Comparison of ENCODE assay signal across 3 cellular contexts in the genomic region with DNA sequence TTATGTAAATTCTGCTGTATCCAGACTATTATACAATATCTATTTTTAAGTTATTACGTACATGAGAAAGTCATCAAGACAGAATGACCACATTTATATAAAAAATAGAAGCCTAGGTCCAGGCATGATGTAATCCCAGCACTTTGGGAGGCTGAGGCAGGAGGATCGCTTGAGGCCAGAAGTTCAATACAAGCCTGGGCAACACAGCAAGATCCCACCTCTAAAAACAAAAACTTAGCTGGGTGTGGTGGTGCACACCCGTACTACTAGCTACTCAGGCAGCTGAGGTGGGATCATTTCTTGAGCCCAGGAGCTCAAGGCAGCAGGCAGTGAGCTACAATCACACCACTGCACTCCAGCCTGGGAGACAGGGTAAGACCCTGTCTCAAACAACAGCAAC.
A peak's percentile ranks its signal among the peaks of the same experiment; 100 is the strongest.
TF ChIP-seq lines count a peak whose summit lies in the region.

No MANE protein-coding gene starts in this region.

TF ChIP-seq in HepG2, 621 proteins besides CTCF, POLR2A, EP300 and RAD21:
- peak; percentile 79 for TF ChIP-seq ZNF121 (CRISPR knock-in tag; IDR thresholded peaks at IDR 0.05)
- TF ChIP-seq, protein P1, sequence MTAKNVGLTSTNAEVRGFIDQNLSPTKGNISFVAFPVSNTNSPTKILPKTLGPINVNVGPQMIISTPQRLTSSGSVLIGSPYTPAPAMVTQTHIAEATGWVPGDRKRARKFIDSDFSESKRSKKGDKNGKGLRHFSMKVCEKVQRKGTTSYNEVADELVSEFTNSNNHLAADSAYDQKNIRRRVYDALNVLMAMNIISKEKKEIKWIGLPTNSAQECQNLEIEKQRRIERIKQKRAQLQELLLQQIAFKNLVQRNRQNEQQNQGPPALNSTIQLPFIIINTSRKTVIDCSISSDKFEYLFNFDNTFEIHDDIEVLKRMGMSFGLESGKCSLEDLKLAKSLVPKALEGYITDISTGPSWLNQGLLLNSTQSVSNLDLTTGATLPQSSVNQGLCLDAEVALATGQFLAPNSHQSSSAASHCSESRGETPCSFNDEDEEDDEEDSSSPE (CRISPR knock-in tag; IDR thresholded peaks at IDR 0.05), result no peak
- TF ChIP-seq, protein P2, sequence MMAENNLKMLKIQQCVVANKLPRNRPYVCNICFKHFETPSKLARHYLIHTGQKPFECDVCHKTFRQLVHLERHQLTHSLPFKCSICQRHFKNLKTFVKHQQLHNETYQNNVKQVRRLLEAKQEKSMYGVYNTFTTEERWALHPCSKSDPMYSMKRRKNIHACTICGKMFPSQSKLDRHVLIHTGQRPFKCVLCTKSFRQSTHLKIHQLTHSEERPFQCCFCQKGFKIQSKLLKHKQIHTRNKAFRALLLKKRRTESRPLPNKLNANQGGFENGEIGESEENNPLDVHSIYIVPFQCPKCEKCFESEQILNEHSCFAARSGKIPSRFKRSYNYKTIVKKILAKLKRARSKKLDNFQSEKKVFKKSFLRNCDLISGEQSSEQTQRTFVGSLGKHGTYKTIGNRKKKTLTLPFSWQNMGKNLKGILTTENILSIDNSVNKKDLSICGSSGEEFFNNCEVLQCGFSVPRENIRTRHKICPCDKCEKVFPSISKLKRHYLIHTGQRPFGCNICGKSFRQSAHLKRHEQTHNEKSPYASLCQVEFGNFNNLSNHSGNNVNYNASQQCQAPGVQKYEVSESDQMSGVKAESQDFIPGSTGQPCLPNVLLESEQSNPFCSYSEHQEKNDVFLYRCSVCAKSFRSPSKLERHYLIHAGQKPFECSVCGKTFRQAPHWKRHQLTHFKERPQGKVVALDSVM (CRISPR knock-in tag; IDR thresholded peaks at IDR 0.05), result 0 out of 2 replicates have a peak, but pooled peaks have one; percentile 33

TF ChIP-seq in HEK293, 187 proteins besides CTCF, POLR2A, EP300 and RAD21:
- TF ChIP-seq ZNF433 (tag by site-specific recombination; IDR thresholded peaks at IDR 0.05; ENCODE audit: low read depth) (no peak), OVOL3 (tag by site-specific recombination; IDR thresholded peaks at IDR 0.05) (no peak), ZNF239 (tag by site-specific recombination; IDR thresholded peaks at IDR 0.05) (no peak), ZXDB (tag by site-specific recombination; IDR thresholded peaks at IDR 0.05) (no peak), ZNF121 (tag by site-specific recombination; IDR thresholded peaks at IDR 0.05) (peak; percentile 92), ZNF19 (tag by site-specific recombination; IDR thresholded peaks at IDR 0.05; ENCODE audit: low read depth) (no peak), ZNF24 (tag by site-specific recombination; IDR thresholded peaks at IDR 0.05) (no peak), ZNF585B (tag by site-specific recombination; IDR thresholded peaks at IDR 0.05) (no peak), WT1 (tag by site-specific recombination; IDR thresholded peaks at IDR 0.05) (no peak)
- TF ChIP-seq, protein P3, sequence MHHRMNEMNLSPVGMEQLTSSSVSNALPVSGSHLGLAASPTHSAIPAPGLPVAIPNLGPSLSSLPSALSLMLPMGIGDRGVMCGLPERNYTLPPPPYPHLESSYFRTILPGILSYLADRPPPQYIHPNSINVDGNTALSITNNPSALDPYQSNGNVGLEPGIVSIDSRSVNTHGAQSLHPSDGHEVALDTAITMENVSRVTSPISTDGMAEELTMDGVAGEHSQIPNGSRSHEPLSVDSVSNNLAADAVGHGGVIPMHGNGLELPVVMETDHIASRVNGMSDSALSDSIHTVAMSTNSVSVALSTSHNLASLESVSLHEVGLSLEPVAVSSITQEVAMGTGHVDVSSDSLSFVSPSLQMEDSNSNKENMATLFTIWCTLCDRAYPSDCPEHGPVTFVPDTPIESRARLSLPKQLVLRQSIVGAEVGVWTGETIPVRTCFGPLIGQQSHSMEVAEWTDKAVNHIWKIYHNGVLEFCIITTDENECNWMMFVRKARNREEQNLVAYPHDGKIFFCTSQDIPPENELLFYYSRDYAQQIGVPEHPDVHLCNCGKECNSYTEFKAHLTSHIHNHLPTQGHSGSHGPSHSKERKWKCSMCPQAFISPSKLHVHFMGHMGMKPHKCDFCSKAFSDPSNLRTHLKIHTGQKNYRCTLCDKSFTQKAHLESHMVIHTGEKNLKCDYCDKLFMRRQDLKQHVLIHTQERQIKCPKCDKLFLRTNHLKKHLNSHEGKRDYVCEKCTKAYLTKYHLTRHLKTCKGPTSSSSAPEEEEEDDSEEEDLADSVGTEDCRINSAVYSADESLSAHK (tag by site-specific recombination; IDR thresholded peaks at IDR 0.05), result no peak
- TF ChIP-seq, protein P4, sequence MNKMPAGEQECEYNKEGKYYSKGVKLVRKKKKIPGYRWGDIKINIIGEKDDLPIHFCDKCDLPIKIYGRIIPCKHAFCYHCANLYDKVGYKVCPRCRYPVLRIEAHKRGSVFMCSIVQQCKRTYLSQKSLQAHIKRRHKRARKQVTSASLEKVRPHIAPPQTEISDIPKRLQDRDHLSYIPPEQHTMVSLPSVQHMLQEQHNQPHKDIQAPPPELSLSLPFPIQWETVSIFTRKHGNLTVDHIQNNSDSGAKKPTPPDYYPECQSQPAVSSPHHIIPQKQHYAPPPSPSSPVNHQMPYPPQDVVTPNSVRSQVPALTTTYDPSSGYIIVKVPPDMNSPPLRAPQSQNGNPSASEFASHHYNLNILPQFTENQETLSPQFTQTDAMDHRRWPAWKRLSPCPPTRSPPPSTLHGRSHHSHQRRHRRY (tag by site-specific recombination; IDR thresholded peaks at IDR 0.05), result no peak
- TF ChIP-seq, protein P5, sequence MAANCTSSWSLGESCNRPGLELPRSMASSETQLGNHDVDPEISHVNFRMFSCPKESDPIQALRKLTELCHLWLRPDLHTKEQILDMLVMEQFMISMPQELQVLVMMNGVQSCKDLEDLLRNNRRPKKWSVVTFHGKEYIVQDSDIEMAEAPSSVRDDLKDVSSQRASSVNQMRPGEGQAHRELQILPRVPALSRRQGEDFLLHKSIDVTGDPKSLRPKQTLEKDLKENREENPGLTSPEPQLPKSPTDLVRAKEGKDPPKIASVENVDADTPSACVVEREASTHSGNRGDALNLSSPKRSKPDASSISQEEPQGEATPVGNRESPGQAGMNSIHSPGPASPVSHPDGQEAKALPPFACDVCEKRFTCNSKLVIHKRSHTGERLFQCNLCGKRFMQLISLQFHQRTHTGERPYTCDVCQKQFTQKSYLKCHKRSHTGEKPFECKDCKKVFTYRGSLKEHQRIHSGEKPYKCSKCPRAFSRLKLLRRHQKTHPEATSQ (tag by site-specific recombination; IDR thresholded peaks at IDR 0.05), result no peak
- TF ChIP-seq, protein P6, sequence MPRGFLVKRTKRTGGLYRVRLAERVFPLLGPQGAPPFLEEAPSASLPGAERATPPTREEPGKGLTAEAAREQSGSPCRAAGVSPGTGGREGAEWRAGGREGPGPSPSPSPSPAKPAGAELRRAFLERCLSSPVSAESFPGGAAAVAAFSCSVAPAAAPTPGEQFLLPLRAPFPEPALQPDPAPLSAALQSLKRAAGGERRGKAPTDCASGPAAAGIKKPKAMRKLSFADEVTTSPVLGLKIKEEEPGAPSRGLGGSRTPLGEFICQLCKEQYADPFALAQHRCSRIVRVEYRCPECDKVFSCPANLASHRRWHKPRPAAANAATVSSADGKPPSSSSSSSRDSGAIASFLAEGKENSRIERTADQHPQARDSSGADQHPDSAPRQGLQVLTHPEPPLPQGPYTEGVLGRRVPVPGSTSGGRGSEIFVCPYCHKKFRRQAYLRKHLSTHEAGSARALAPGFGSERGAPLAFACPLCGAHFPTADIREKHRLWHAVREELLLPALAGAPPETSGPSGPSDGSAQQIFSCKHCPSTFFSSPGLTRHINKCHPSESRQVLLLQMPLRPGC (tag by site-specific recombination; IDR thresholded peaks at IDR 0.05), result no peak
- TF ChIP-seq, protein P7, sequence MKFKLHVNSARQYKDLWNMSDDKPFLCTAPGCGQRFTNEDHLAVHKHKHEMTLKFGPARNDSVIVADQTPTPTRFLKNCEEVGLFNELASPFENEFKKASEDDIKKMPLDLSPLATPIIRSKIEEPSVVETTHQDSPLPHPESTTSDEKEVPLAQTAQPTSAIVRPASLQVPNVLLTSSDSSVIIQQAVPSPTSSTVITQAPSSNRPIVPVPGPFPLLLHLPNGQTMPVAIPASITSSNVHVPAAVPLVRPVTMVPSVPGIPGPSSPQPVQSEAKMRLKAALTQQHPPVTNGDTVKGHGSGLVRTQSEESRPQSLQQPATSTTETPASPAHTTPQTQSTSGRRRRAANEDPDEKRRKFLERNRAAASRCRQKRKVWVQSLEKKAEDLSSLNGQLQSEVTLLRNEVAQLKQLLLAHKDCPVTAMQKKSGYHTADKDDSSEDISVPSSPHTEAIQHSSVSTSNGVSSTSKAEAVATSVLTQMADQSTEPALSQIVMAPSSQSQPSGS (tag by site-specific recombination; IDR thresholded peaks at IDR 0.05; ENCODE audit: low read depth), result peak; percentile 16; the same call in 1 of the 2 replicates

TF ChIP-seq in K562, 482 proteins besides CTCF, POLR2A, EP300 and RAD21:
- TF ChIP-seq ZKSCAN3 (CRISPR knock-in tag; IDR thresholded peaks at IDR 0.05) (no peak), ZNF121 (CRISPR knock-in tag; conservative IDR thresholded peaks at IDR 0.05) (peak; percentile 93)
TF ChIP-seq in K562: peak in this region for 1.
